In the genomic region with DNA sequence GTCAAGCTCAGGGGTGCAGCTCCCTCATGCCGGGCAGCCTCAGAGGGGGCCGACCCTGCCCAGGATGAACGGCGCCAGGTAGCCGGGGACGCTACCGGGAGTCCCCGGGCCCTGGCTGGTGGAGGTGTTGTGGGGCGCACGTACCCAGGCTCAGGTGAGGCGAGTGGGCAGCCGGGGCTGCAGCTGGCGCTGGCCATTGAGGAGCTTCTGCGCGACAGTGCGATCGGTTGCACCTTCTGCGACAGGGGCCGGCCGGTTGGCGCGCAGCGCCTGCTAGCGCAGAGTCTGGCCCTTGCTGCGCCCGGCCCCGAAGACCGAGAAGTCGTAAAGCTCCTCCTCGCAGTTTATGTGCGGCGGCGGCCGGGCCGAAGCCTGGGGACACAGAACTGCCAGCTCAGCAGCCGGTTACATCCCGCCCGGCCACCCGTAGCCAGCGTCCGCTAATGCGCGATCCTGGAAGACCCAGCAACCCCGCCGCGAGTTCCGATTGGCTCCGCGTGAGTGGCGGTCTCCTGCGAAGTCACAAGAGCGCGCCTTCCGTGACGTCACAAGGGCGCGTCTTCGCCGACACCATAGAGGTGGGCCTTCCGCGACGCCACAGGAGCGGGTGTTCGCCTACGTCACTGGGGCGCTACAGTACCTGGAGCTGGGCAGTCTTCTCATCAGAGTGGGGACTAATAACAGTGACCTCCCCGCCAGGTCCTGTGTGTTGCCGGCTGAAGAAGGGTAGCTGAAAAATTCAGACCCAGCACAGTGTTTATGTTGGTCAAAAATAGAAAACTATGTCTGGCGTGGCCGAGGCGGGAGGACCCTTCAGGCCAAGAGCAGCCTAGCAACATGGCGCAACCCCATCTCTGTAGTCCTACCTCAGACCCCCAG, we compare ENCODE assay signal across 8 cellular contexts.
DNase-seq lines count a peak whose midpoint lies in the region; ATAC-seq and TF ChIP-seq lines count a peak whose summit lies in the region.
"Not testable (repeated sequence)": the region's sequence is repeated elsewhere in the genome, so short reads cannot be mapped to it uniquely, and the experiment has no call there.

No MANE protein-coding gene starts in this region.

- H3K27ac Mint-ChIP-seq in CD4-positive, alpha-beta memory T cell = peak overlapping the region; percentile 99
- H3K27ac Mint-ChIP-seq in activated CD8-positive, alpha-beta T cell treated with anti-CD3 and anti-CD28 coated beads for 36 hours = peak overlapping the region; percentile 98

- H3K4me3 ChIP-seq in CD4-positive, alpha-beta memory T cell (ENCODE audit: low read length in 2 of 2) = peak overlapping the region in 1 of 2 donors; percentile 71
- H3K4me3 ChIP-seq in ectodermal cell (ENCODE audit: insufficient read depth, low read depth, low read length) = peak overlapping the region; percentile 85
- H3K4me3 ChIP-seq in lower lobe of right lung = peak overlapping the region; percentile 77

- intact Hi-C loops in CD4-positive, alpha-beta memory T cell (cut with micrococcal nuclease); activated CD8-positive, alpha-beta T cell treated with anti-CD3 and anti-CD28 coated beads for 36 hours (cut with micrococcal nuclease); lower lobe of right lung (cut with DNase I): not testable (repeated sequence)

- WGBS in ectodermal cell, 2 experiments = 2% methylated on average over 72 of the region's 72 CpGs

- CTCF ChIA-PET in CD4-positive, alpha-beta memory T cell (lab: Charles Lee; ENCODE audit: partially characterized antibody); activated CD8-positive, alpha-beta T cell treated with anti-CD3 and anti-CD28 coated beads for 36 hours (lab: Charles Lee): not testable (repeated sequence)

- not testable (repeated sequence) for H3K9me3 ChIP-seq in CD4-positive, alpha-beta memory T cell (ENCODE audit: control insufficient read depth in 1 of 2, low read length in 2 of 2); ectodermal cell (ENCODE audit: control insufficient read depth, low read length); lower lobe of right lung

- H3K36me3 Mint-ChIP-seq in CD4-positive, alpha-beta memory T cell; activated CD8-positive, alpha-beta T cell treated with anti-CD3 and anti-CD28 coated beads for 36 hours (ENCODE audit: low read depth): not testable (repeated sequence)

- POLR2A ChIA-PET in CD4-positive, alpha-beta memory T cell (lab: Charles Lee; ENCODE audit: partially characterized antibody) = not testable (repeated sequence)
- POLR2A ChIA-PET in activated CD8-positive, alpha-beta T cell treated with anti-CD3 and anti-CD28 coated beads for 36 hours (lab: Charles Lee) = interaction anchor here (0.9 kb wide), 1 partner anchor 883 kb away, joined by 3 read pairs; no protein-coding TSS in a partner anchor

- peak overlapping the region; percentile 93 to 98 (median 96) for H3K4me3 Mint-ChIP-seq in CD4-positive, alpha-beta memory T cell
- H3K4me3 Mint-ChIP-seq in activated CD8-positive, alpha-beta T cell treated with anti-CD3 and anti-CD28 coated beads for 36 hours = peak overlapping the region; percentile 91

- not testable (repeated sequence) for H3K27me3 Mint-ChIP-seq in CD4-positive, alpha-beta memory T cell; activated CD8-positive, alpha-beta T cell treated with anti-CD3 and anti-CD28 coated beads for 36 hours

- not testable (repeated sequence) for H3K27me3 ChIP-seq in CD4-positive, alpha-beta memory T cell (ENCODE audit: insufficient read depth, low read length); ectodermal cell (ENCODE audit: control insufficient read depth, insufficient read depth, low read length, poor library complexity, severe bottlenecking); lower lobe of right lung (ENCODE audit: low read depth)

- H3K4me1 ChIP-seq in CD4-positive, alpha-beta memory T cell (ENCODE audit: insufficient read depth, low read length); ectodermal cell (ENCODE audit: control insufficient read depth, insufficient read depth, low read length); lower lobe of right lung: not testable (repeated sequence)

- ATAC-seq in GM19455 (IDR thresholded peaks at IDR 0.05; ENCODE audit: unreplicated experiment) (peak; percentile 100), lower lobe of right lung (peak; percentile 100)
- peak; percentile 99 for ATAC-seq in activated CD8-positive, alpha-beta T cell treated with anti-CD3 and anti-CD28 coated beads for 36 hours

- H3K36me3 ChIP-seq in CD4-positive, alpha-beta memory T cell (ENCODE audit: insufficient read depth, low read length); ectodermal cell (ENCODE audit: control insufficient read depth, insufficient read depth, low read length); lower lobe of right lung: not testable (repeated sequence)

- TF ChIP-seq CTCF in activated CD8-positive, alpha-beta T cell treated with anti-CD3 and anti-CD28 coated beads for 36 hours (IDR thresholded peaks at IDR 0.05); lower lobe of right lung (IDR thresholded peaks at IDR 0.05): not testable (repeated sequence)

- H3K9me3 Mint-ChIP-seq in CD4-positive, alpha-beta memory T cell; activated CD8-positive, alpha-beta T cell treated with anti-CD3 and anti-CD28 coated beads for 36 hours: not testable (repeated sequence)

- H3K4me1 Mint-ChIP-seq in CD4-positive, alpha-beta memory T cell = peaks cover 9 to 17% (median 12%) of the 10 kb centered on the region in 4 donors
- H3K4me1 Mint-ChIP-seq in activated CD8-positive, alpha-beta T cell treated with anti-CD3 and anti-CD28 coated beads for 36 hours (ENCODE audit: low read depth) = not testable (repeated sequence)

- peak overlapping the region; percentile 87 for H3K27ac ChIP-seq in CD4-positive, alpha-beta memory T cell (ENCODE audit: low read depth, low read length)
- H3K27ac ChIP-seq in ectodermal cell (ENCODE audit: insufficient read depth, low read depth, low read length, poor library complexity, severe bottlenecking) = peak overlapping the region; percentile 85
- H3K27ac ChIP-seq in lower lobe of right lung = peak overlapping the region; percentile 92

- DNase-seq in CD4-positive, alpha-beta memory T cell = peak; percentile 96 to 97 (median 97)
- DNase-seq in HK-2 (ENCODE audit: unreplicated experiment) = peak; percentile 97
- DNase-seq in NCI-H82 treated with DMSO at 0.1 percent for 48 hours (lab: John Stamatoyannopoulos, UW; ENCODE audit: unreplicated experiment) = peak; percentile 84
- DNase-seq in activated CD8-positive, alpha-beta T cell treated with anti-CD3 and anti-CD28 coated beads for 36 hours = peak; percentile 99
- DNase-seq in lower lobe of right lung = peak; percentile 99
- peak; percentile 88 to 96 (median 90) for DNase-seq in stimulated activated CD4-positive, alpha-beta T cell treated with anti-CD3 and anti-CD28 coated beads, TNF-alpha, amount 100 ng/mL, for 1 hour (ENCODE audit: low read depth in 3 of 3, low spot score in 1 of 3)
